12 cellular contexts compared by ENCODE assay signal in the genomic region with DNA sequence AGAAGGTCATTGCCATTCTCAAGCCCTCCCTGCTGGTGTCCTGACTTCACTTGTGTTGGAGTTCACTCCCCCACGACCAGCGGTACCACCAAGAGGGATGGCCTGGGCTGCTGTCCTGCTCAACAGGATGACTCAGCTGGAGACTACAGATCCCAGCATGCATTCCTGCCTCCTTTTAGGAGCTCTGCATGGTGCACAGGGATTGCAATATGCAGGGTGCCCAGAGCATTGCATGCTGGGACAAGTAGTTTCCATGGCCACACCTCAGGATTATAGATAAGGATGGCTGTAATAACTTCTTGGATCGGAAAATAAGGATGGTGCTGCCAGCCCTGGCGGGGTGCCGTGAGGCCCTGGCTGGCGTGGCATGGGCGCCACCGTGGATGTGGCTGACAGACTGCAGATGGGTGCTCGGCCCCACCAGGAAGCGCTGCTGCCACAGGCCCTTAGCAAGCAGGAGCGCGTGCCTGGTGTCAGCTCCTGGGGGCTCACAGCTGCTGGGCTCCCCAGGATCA.
A peak's percentile ranks its signal among the peaks of the same experiment; 100 is the strongest.
DNase-seq lines count a peak whose midpoint lies in the region; ATAC-seq and TF ChIP-seq lines count a peak whose summit lies in the region.
"Had no signal": no experiment of that assay in that cellular context is flagged by ENCODE, and none has a peak within 500 bp of the region (broad histone marks: within the 10 kb centered on the region; RNA-seq: fewer than 3 reads in every experiment).

No MANE protein-coding gene starts in this region.

- H3K4me2 ChIP-seq in IMR-90 (ENCODE audit: low read depth, low read length): no peak overlapping the region

- H2BK15ac ChIP-seq in IMR-90 (ENCODE audit: low read depth, low read length): no peak overlapping the region

- intact Hi-C loops in IMR-90 (cut with micrococcal nuclease) (no loop called here), posterior vena cava (cut with DNase I) (loop anchor here in 1 of 2 donors (10.0 kb wide), 1 partner anchor 1538 kb away; no protein-coding TSS in a partner anchor)

- no peaks in the 10 kb centered on the region for H4K20me1 ChIP-seq in IMR-90 (ENCODE audit: insufficient read depth, low read length)

- no peak overlapping the region for H2BK120ac ChIP-seq in IMR-90 (ENCODE audit: low read depth, low read length)

- no peak overlapping the region for H3K14ac ChIP-seq in IMR-90 (replicated peaks; ENCODE audit: low read depth, low read length)

- no peaks in the 10 kb centered on the region for H3K27me3 ChIP-seq in IMR-90 (ENCODE audit: control insufficient read depth, insufficient read depth, low read length)
- peaks cover 8% of the 10 kb centered on the region for H3K27me3 ChIP-seq in brain microvascular endothelial cell (replicated peaks)
- H3K27me3 ChIP-seq: esophagus muscularis mucosa had no signal

- H3K4me3 ChIP-seq in IMR-90 (ENCODE audit: insufficient read depth, low read depth, low read length): no peak overlapping the region
- H3K4me3 ChIP-seq in brain microvascular endothelial cell (ENCODE audit: low read depth, low read length): no peak overlapping the region
- H3K4me3 ChIP-seq: esophagus muscularis mucosa had no signal

- TF ChIP-seq CTCF in IMR-90 (conservative IDR thresholded peaks at IDR 0.05; ENCODE audit: low read depth, low read length) (no peak), brain microvascular endothelial cell (IDR thresholded peaks at IDR 0.05; ENCODE audit: low read depth, low read length, missing control alignments) (no peak), GM13976 (IDR thresholded peaks at IDR 0.05; ENCODE audit: borderline replicate concordance, control extremely low read depth, extremely low read depth, insufficient read depth, missing control alignments) (no peak)

- in situ Hi-C loops in IMR-90 (cut with MboI; ENCODE audit: low sequenced_read_pairs) (no loop called here), brain microvascular endothelial cell (cut with HindIII; ENCODE audit: low pct_ligation_motif_present, low sequenced_read_pairs) (no loop called here), GM13976 (cut with MboI; ENCODE audit: low sequenced_read_pairs, unreplicated experiment) (no loop called here)

- dilution Hi-C loops in IMR-90 (cut with HindIII; ENCODE audit: low sequenced_read_pairs, unreplicated experiment): no loop called here

- H3K9ac ChIP-seq in IMR-90 (ENCODE audit: low read depth, low read length): no peak overlapping the region

- no peaks in the 10 kb centered on the region for H3K36me3 ChIP-seq in IMR-90 (ENCODE audit: control insufficient read depth, insufficient read depth, low read length)
- H3K36me3 ChIP-seq in brain microvascular endothelial cell (replicated peaks): no peaks in the 10 kb centered on the region

- no peak overlapping the region for H2AK5ac ChIP-seq in IMR-90 (ENCODE audit: low read depth, low read length)

- no peak overlapping the region for H4K91ac ChIP-seq in IMR-90 (ENCODE audit: insufficient read depth, low read depth, low read length)

- H4K5ac ChIP-seq in IMR-90 (ENCODE audit: low read depth, low read length): no peak overlapping the region

- DNase-seq in Ammon's horn (ENCODE audit: low spot score) (peak; percentile 54), IMR-90 (peak; percentile 67), brain microvascular endothelial cell (peak; percentile 68), kidney tubule cell (ENCODE audit: low spot score) (peak; percentile 51), posterior vena cava (ENCODE audit: low spot score) (no peak), GM13976 (ENCODE audit: low spot score) (no peak)
- no peak for DNase-seq in central memory CD4-positive, alpha-beta T cell
- DNase-seq: occipital lobe, SHP77 had no signal

- no peak overlapping the region for H3K56ac ChIP-seq in IMR-90 (ENCODE audit: extremely low read depth, insufficient read depth, low read length)

- no peak overlapping the region for H2AFZ ChIP-seq in IMR-90 (replicated peaks; ENCODE audit: low read length, poor library complexity)

- no peaks in the 10 kb centered on the region for H3K4me1 ChIP-seq in IMR-90 (ENCODE audit: control insufficient read depth, insufficient read depth, low read length)

- no peak overlapping the region for H2AK9ac ChIP-seq in IMR-90 (replicated peaks; ENCODE audit: low read depth, low read length, poor library complexity)

- WGBS in IMR-90 (ENCODE audit: extremely low coverage in 2 of 2, insufficient read length in 1 of 2), 2 experiments: 93% methylated on average over 8 of the region's 12 CpGs; no CpG with 5 or more reads in 1 of the 2 experiments

- no peak for TF ChIP-seq RAD21 in IMR-90 (IDR thresholded peaks at IDR 0.05; ENCODE audit: low read length)

- no peak overlapping the region for H2BK20ac ChIP-seq in IMR-90 (ENCODE audit: low read depth, low read length)

- POLR2A ChIA-PET in IMR-90 (lab: Charles Lee; ENCODE audit: unreplicated experiment): no interaction called here

- H3K18ac ChIP-seq in IMR-90 (ENCODE audit: low read depth, low read length): no peak overlapping the region

- H3K23ac ChIP-seq in IMR-90 (ENCODE audit: low read depth, low read length): no peak overlapping the region

- no peaks in the 10 kb centered on the region for H3K9me3 ChIP-seq in IMR-90 (ENCODE audit: control insufficient read depth, insufficient read depth, low read length)
- H3K9me3 ChIP-seq: esophagus muscularis mucosa had no signal

- H3K79me1 ChIP-seq in IMR-90 (ENCODE audit: low read depth in 1 of 2, low read length in 2 of 2): no peaks in the 10 kb centered on the region

- no peak overlapping the region for H4K8ac ChIP-seq in IMR-90 (ENCODE audit: low read depth in 2 of 2, low read length in 2 of 2)

- H2BK5ac ChIP-seq in IMR-90 (ENCODE audit: low read depth, low read length, poor library complexity, severe bottlenecking): no peak overlapping the region

- H3K4ac ChIP-seq in IMR-90 (ENCODE audit: low read depth, low read length): no peak overlapping the region

- CTCF ChIA-PET in IMR-90 (lab: Yijun Ruan, JAX): no interaction called here

- 0 out of 2 replicates have a peak, but pooled peaks cover 3% of the 10 kb centered on the region for H3K9me1 ChIP-seq in IMR-90 (ENCODE audit: insufficient read depth, low read length)

- no TSS peak for BruUV-seq in IMR-90 (replicated peaks; lab: Mats Ljungman, UMichigan)

- no peak for TF ChIP-seq POLR2A in IMR-90 (IDR thresholded peaks at IDR 0.05; ENCODE audit: low read depth, low read length)

- peak; percentile 82; the same call in 1 of the 2 replicates for ATAC-seq in IMR-90 (ENCODE audit: low read depth)
- no peak for ATAC-seq in HG02798 (IDR thresholded peaks at IDR 0.05; ENCODE audit: poor library complexity, unreplicated experiment)
- ATAC-seq: stimulated activated effector memory CD8-positive, alpha-beta T cell treated with anti-CD3 and anti-CD28 coated beads, Interleukin-12 subunit alpha, Interleukin-12 subunit beta, amount 100 ng/mL, for 72 hours had no signal

- H3K27ac ChIP-seq in IMR-90 (ENCODE audit: insufficient read depth, low read length) (no peak overlapping the region), brain microvascular endothelial cell (no peak overlapping the region)
- H3K27ac ChIP-seq: esophagus muscularis mucosa had no signal

TF ChIP-seq in IMR-90, 13 proteins besides CTCF, POLR2A, EP300 and RAD21:
- TF ChIP-seq NFE2L2 (IDR thresholded peaks at IDR 0.05; ENCODE audit: low read depth, low read length) (no peak; the same call in 1 of the 2 replicates), MXI1 (IDR thresholded peaks at IDR 0.05; ENCODE audit: borderline replicate concordance, low read depth, low read length) (no peak), CEBPB (IDR thresholded peaks at IDR 0.05; ENCODE audit: low read depth, low read length) (peak; percentile 56; the same call in 1 of the 2 replicates)

Comparison
In these comparisons a context has a peak if more than half of its experiments do, and no peak if none do; other contexts are left out.
1. DNase-seq: peak in Ammon's horn (single experiment), IMR-90 (single experiment), brain microvascular endothelial cell (single experiment) and kidney tubule cell (single experiment); none in central memory CD4-positive, alpha-beta T cell (single experiment), posterior vena cava (single experiment) and GM13976 (single experiment).